In the genomic region with DNA sequence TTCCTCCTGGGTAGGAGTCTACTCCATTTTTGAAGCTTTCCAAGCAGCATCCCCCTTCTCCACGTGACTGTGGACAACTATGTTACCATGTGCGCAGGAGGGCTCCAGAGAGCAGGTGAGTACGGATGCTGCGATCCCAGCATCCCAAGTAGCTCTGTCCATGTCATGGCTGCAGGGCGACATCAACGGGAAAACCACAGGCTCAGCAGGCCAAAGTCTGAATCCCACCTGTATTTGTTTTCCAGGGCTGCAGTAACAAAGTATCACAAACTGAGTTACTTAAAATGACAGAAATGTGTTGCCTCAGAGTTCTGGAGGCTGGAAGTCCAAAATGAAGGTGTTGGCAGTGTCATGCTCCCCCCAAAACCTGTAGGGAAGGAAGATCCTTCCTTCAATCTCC, we compare ENCODE assay signal across 23 cellular contexts. TPM values are rescaled to one million over a fixed set of nuclear protein-coding genes. Genes with fewer than 3 reads are reported as not detected.
A peak's percentile ranks its signal among the peaks of the same experiment; 100 is the strongest.
DNase-seq lines count a peak whose midpoint lies in the region; ATAC-seq and TF ChIP-seq lines count a peak whose summit lies in the region.
"Had no signal": no experiment of that assay in that cellular context is flagged by ENCODE, and none has a peak within 500 bp of the region (broad histone marks: within the 10 kb centered on the region; RNA-seq: fewer than 3 reads in every experiment).

No MANE protein-coding gene starts in this region.

- no TSS peak for BruUV-seq in Panc1 (replicated peaks; lab: Mats Ljungman, UMichigan)

- POLR2A ChIA-PET in Panc1 (lab: Charles Lee), result interaction anchor here (0.6 to 0.7 kb wide), 2 partner anchors 40 to 1004 kb away, joined by 4 to 7 read pairs; no protein-coding TSS in a partner anchor

- H4K20me1 ChIP-seq in DND-41 (ENCODE audit: insufficient read depth, low read length), result no peaks in the 10 kb centered on the region
- no peaks in the 10 kb centered on the region for H4K20me1 ChIP-seq in GM23248 (ENCODE audit: insufficient read depth)

- H3K27ac Mint-ChIP-seq in brain, result peak overlapping the region in 3 of 5 experiments; percentile 21 to 89 (median 56)
- H3K27ac Mint-ChIP-seq in nephron progenitor cell, result no peak overlapping the region
- H3K27ac Mint-ChIP-seq: IgD-negative memory B cell had no signal

- H3K4me2 ChIP-seq in DND-41 (ENCODE audit: insufficient read depth, low read length) (no peak overlapping the region), GM23248 (ENCODE audit: unreplicated experiment) (no peak overlapping the region)
- H3K4me2 ChIP-seq: SK-N-SH had no signal

- H3K4me3 Mint-ChIP-seq in brain, result peak overlapping the region in 1 of 5 experiments; percentile 57
- peak overlapping the region; percentile 30 for H3K4me3 Mint-ChIP-seq in nephron progenitor cell
- H3K4me3 Mint-ChIP-seq: IgD-negative memory B cell had no signal

- H3K27ac ChIP-seq in DND-41 (ENCODE audit: low read length), result no peak overlapping the region
- peak overlapping the region; percentile 64 for H3K27ac ChIP-seq in Panc1 (ENCODE audit: low read length)
- H3K27ac ChIP-seq in GM23248, result no peak overlapping the region
- H3K27ac ChIP-seq in ascending aorta, result no peak overlapping the region
- H3K27ac ChIP-seq: Peyer's patch had no signal

- peaks cover 11% of the 10 kb centered on the region for H3F3A ChIP-seq in GM23248 (ENCODE audit: insufficient read depth)

- DNase-seq in DND-41 (no peak), Panc1 (ENCODE audit: low read depth, low spot score) (no peak), nephron progenitor cell (no peak), GM23248 (no peak), ascending aorta (ENCODE audit: low spot score in 2 of 2) (no peak)
- no peak for DNase-seq in activated naive CD4-positive, alpha-beta T cell treated with Interleukin-2 at 50 U/mL for 16 hours
- no peak for DNase-seq in NK-92 treated with Interleukin-12 subunit alpha and Interleukin-12 subunit beta, amount 100 ng/mL, for 24 hours (lab: John Stamatoyannopoulos, UW)
- DNase-seq: DMS153, NCI-H1048, NCI-H1417, NCI-H1694, NCI-H2029 treated with DMSO at 0.1 percent for 48 hours, NCI-H226, NCI-H510A, NCI-H69, Peyer's patch, SIG-M5, SK-N-SH, SW 1271 had no signal

- TF ChIP-seq CTCF in DND-41 (IDR thresholded peaks at IDR 0.05; ENCODE audit: borderline replicate concordance, extremely low read depth, low read length, poor library complexity, severe bottlenecking) (no peak), Panc1 (IDR thresholded peaks at IDR 0.05) (no peak), brain (conservative IDR thresholded peaks at IDR 0.05) (no peak), nephron progenitor cell (IDR thresholded peaks at IDR 0.05) (no peak), ascending aorta (IDR thresholded peaks at IDR 0.05) (no peak)

- CTCF ChIA-PET in Panc1 (lab: Charles Lee), result no interaction called here

- H3K9me2 ChIP-seq in GM23248 (ENCODE audit: insufficient read depth), result no peaks in the 10 kb centered on the region
- H3K9me2 ChIP-seq: SK-N-SH had no signal

- H3K9ac ChIP-seq in DND-41 (ENCODE audit: low read depth, low read length) (no peak overlapping the region), GM23248 (no peak overlapping the region)
- H3K9ac ChIP-seq: SK-N-SH had no signal

- H3K36me3 ChIP-seq in DND-41 (ENCODE audit: insufficient read depth, low read length), result no peaks in the 10 kb centered on the region
- no peaks in the 10 kb centered on the region for H3K36me3 ChIP-seq in Panc1 (ENCODE audit: control insufficient read depth, insufficient read depth, low read length)
- H3K36me3 ChIP-seq in GM23248 (ENCODE audit: low read depth), result no peaks in the 10 kb centered on the region
- no peaks in the 10 kb centered on the region for H3K36me3 ChIP-seq in ascending aorta
- H3K36me3 ChIP-seq: Peyer's patch had no signal

- H2AFZ ChIP-seq in DND-41 (ENCODE audit: low read depth, low read length) (peak overlapping the region; percentile 31; the same call in 1 of the 2 replicates), GM23248 (no peak overlapping the region)

- H3K79me2 ChIP-seq in DND-41 (ENCODE audit: insufficient read depth, low read length), result no peaks in the 10 kb centered on the region
- H3K79me2 ChIP-seq in GM23248 (ENCODE audit: insufficient read depth), result no peaks in the 10 kb centered on the region

- peaks cover 42% of the 10 kb centered on the region for H3K4me1 Mint-ChIP-seq in brain
- H3K4me1 Mint-ChIP-seq in nephron progenitor cell, result peaks cover 69% of the 10 kb centered on the region

- in situ Hi-C loops in Panc1 (cut with HindIII; ENCODE audit: low pct_unique_long_range_greater_than_20kb, low sequenced_read_pairs) (loop anchor here (10.0 kb wide), 1 partner anchor 45 kb away; no protein-coding TSS in a partner anchor), GM23248 (cut with MboI) (no loop called here)

- H3K4me1 ChIP-seq in DND-41 (ENCODE audit: insufficient read depth, low read length) (peaks cover 17% of the 10 kb centered on the region), Panc1 (ENCODE audit: control insufficient read depth, insufficient read depth, low read length) (peaks cover 12% of the 10 kb centered on the region), GM23248 (ENCODE audit: insufficient read depth) (peaks cover 8% of the 10 kb centered on the region), ascending aorta (peaks cover 0 to 10% of the 10 kb centered on the region in 2 donors)
- H3K4me1 ChIP-seq: Peyer's patch had no signal

- H3K9me3 ChIP-seq in DND-41 (ENCODE audit: insufficient read depth, low read length, severe bottlenecking) (no peaks in the 10 kb centered on the region), Panc1 (ENCODE audit: control insufficient read depth, insufficient read depth, low read depth, low read length) (no peaks in the 10 kb centered on the region), GM23248 (ENCODE audit: low read depth) (no peaks in the 10 kb centered on the region), ascending aorta (no peaks in the 10 kb centered on the region)
- H3K9me3 ChIP-seq: Peyer's patch, SK-N-SH had no signal

- H3K4me3 ChIP-seq in DND-41 (ENCODE audit: low read depth in 1 of 2, low read length in 2 of 2) (no peak overlapping the region), Panc1 (ENCODE audit: low read depth in 2 of 2, low read length in 2 of 2) (no peak overlapping the region), GM23248 (no peak overlapping the region), ascending aorta (no peak overlapping the region)
- H3K4me3 ChIP-seq: Peyer's patch had no signal

- intact Hi-C loops in Panc1 (cut with micrococcal nuclease; ENCODE audit: unreplicated experiment) (no loop called here), ascending aorta (cut with DNase I) (no loop called here)

- ATAC-seq in DND-41 (ENCODE audit: insufficient read depth, low read depth), result no peak
- no peak for ATAC-seq in Panc1

- H3K36me3 Mint-ChIP-seq in brain, result no peaks in the 10 kb centered on the region
- no peaks in the 10 kb centered on the region for H3K36me3 Mint-ChIP-seq in nephron progenitor cell (ENCODE audit: low read depth)

- WGBS in GM23248 (ENCODE audit: low coverage in 1 of 2, low lambda C conversion rate in 2 of 2, missing lambda C conversion rate in 2 of 2), 2 experiments, result 79 to 80% methylated on average over 6 of the region's 6 CpGs

- H3K27me3 Mint-ChIP-seq in brain (peaks cover 54% of the 10 kb centered on the region), nephron progenitor cell (ENCODE audit: low read depth, poor library complexity) (peaks cover 12% of the 10 kb centered on the region)

- H3K27me3 ChIP-seq in DND-41 (ENCODE audit: insufficient read depth, low read length, poor library complexity), result no peaks in the 10 kb centered on the region
- H3K27me3 ChIP-seq in Panc1 (ENCODE audit: control insufficient read depth, insufficient read depth, low read length), result no peaks in the 10 kb centered on the region
- no peaks in the 10 kb centered on the region; the same call in 1 of the 2 replicates for H3K27me3 ChIP-seq in GM23248 (replicated peaks; ENCODE audit: insufficient read depth)
- H3K27me3 ChIP-seq in ascending aorta, result no peaks in the 10 kb centered on the region
- H3K27me3 ChIP-seq: Peyer's patch had no signal

- peaks cover 0 to 8% (median 5%) of the 10 kb centered on the region in 5 experiments for H3K9me3 Mint-ChIP-seq in brain
- no peaks in the 10 kb centered on the region for H3K9me3 Mint-ChIP-seq in nephron progenitor cell
- H3K9me3 Mint-ChIP-seq: IgD-negative memory B cell had no signal

RNA-seq across cellular contexts. Expression of gene MCHR1, which starts 40.3 kb away (rescaled TPM):
- total RNA-seq in Panc1 (2021; ENCODE audit: unreplicated experiment) (not detected), ascending aorta (not detected)
- polyA plus RNA-seq in Panc1 (2012; ENCODE audit: insufficient read length), result 0.25 TPM
- polyA plus RNA-seq in brain (ENCODE audit: insufficient read depth, low read depth, low replicate concordance) (1.8 TPM), GM23248 (2016; fragmentation: Nextera tagmentation; extraction: Ambion mirVana) (0.11 and 0.32 TPM in 2 replicates)
- total RNA-seq in GM23248 (2014; rRNA removed; shearing (Covaris generic)), result 0.65 TPM in 1 of 2 replicates, not detected in the other
- total RNA-seq: A172, OCI-LY7, Peyer's patch had no signal
- polyA plus RNA-seq: IgD-negative memory B cell had no signal
